22 cellular contexts compared by ENCODE assay signal in genomic region chr11:15127341-15127740, GRCh38. TPM values are rescaled to one million over a fixed set of nuclear protein-coding genes. Genes with fewer than 3 reads are reported as not detected.
A peak's percentile ranks its signal among the peaks of the same experiment; 100 is the strongest.
DNase-seq lines count a peak whose midpoint lies in the region; ATAC-seq and TF ChIP-seq lines count a peak whose summit lies in the region.
"Had no signal": no experiment of that assay in that cellular context is flagged by ENCODE, and none has a peak within 500 bp of the region (broad histone marks: within the 10 kb centered on the region; RNA-seq: fewer than 3 reads in every experiment).

No MANE protein-coding gene starts in this region.

- ATAC-seq in RWPE2 (ENCODE audit: low read depth) (peak; percentile 65; the same call in 2 of the 3 replicates), HG03159 (IDR thresholded peaks at IDR 0.05; ENCODE audit: unreplicated experiment) (no peak), HG03378 (IDR thresholded peaks at IDR 0.05; ENCODE audit: unreplicated experiment) (no peak), left cardiac atrium (no peak)
- ATAC-seq: left colon, mucosa of descending colon, sciatic nerve, T-helper 17 cell had no signal

- intact Hi-C loops in left cardiac atrium (cut with DNase I): no loop called here

- TF ChIP-seq CTCF in RWPE2 (IDR thresholded peaks at IDR 0.05; ENCODE audit: poor library complexity, severe bottlenecking) (no peak), fibroblast of lung (conservative IDR thresholded peaks at IDR 0.05 in 1 of 2, IDR thresholded peaks at IDR 0.05 in 1 of 2; ENCODE audit: low read depth in 1 of 2, low read length in 2 of 2) (no peak), retinal pigment epithelial cell (conservative IDR thresholded peaks at IDR 0.05; ENCODE audit: low read depth, low read length) (no peak)

- no peak overlapping the region for H2AFZ ChIP-seq in fibroblast of lung (ENCODE audit: low read length)

- DNase-seq in ELR (ENCODE audit: low read depth): peak; percentile 93
- DNase-seq in RWPE2 (ENCODE audit: low spot score): no peak
- DNase-seq in fibroblast of lung (ENCODE audit: low read depth in 2 of 2): peak; percentile 62 to 72
- DNase-seq in retinal pigment epithelial cell (ENCODE audit: low read depth): peak; percentile 22
- DNase-seq in NCI-H1694 (lab: John Stamatoyannopoulos, UW): no peak
- DNase-seq in left cardiac atrium: no peak
- DNase-seq: adrenal gland; C1 segment of cervical spinal cord; colonic mucosa; hippocampal formation; left colon; mucosa of descending colon; NCI-H1436; NCI-H345; NK-92 treated with Interleukin-12 subunit alpha and Interleukin-12 subunit beta, amount 100 ng/mL, for 24 hours; SHP77; T-helper 17 cell had no signal

- H3K27ac ChIP-seq in RWPE2 (ENCODE audit: poor library complexity, severe bottlenecking) (peak overlapping the region; percentile 45), fibroblast of lung (ENCODE audit: insufficient read depth, low read length) (no peak overlapping the region)
- H3K27ac ChIP-seq: adrenal gland, colonic mucosa had no signal

- H3K27me3 ChIP-seq in RWPE2 (ENCODE audit: insufficient read depth, poor library complexity, severe bottlenecking) (no peaks in the 10 kb centered on the region), fibroblast of lung (ENCODE audit: control insufficient read depth, insufficient read depth, low read length) (no peaks in the 10 kb centered on the region)
- H3K27me3 ChIP-seq: adrenal gland, colonic mucosa, tibial nerve had no signal

- H3K79me2 ChIP-seq in fibroblast of lung (ENCODE audit: control insufficient read depth, insufficient read depth, low read length): no peaks in the 10 kb centered on the region

- no peaks in the 10 kb centered on the region for H4K20me1 ChIP-seq in fibroblast of lung (ENCODE audit: control insufficient read depth, extremely low read depth, insufficient read depth, low read length)

- no peak overlapping the region for H3K4me2 ChIP-seq in fibroblast of lung (ENCODE audit: extremely low read depth, insufficient read depth, low read length)

- H3K4me3 ChIP-seq in RWPE2 (ENCODE audit: severe bottlenecking) (no peak overlapping the region), fibroblast of lung (replicated peaks in 1 of 4; ENCODE audit: control extremely low read depth in 1 of 4, insufficient read depth in 1 of 4, low read depth in 3 of 4, low read length in 4 of 4) (no peak overlapping the region), retinal pigment epithelial cell (ENCODE audit: low read length) (no peak overlapping the region)
- H3K4me3 ChIP-seq: adrenal gland, colonic mucosa, mucosa of descending colon, tibial nerve had no signal

- H3K9me3 ChIP-seq in RWPE2 (ENCODE audit: severe bottlenecking) (no peaks in the 10 kb centered on the region), fibroblast of lung (ENCODE audit: control insufficient read depth, insufficient read depth, low read depth, low read length) (no peaks in the 10 kb centered on the region)
- H3K9me3 ChIP-seq: adrenal gland, colonic mucosa, mucosa of descending colon, tibial nerve had no signal

- H3K36me3 ChIP-seq in RWPE2 (ENCODE audit: low read depth) (no peaks in the 10 kb centered on the region), fibroblast of lung (ENCODE audit: control insufficient read depth, insufficient read depth, low read length) (no peaks in the 10 kb centered on the region)
- H3K36me3 ChIP-seq: adrenal gland, colonic mucosa, tibial nerve had no signal

- H3K9ac ChIP-seq in fibroblast of lung (ENCODE audit: insufficient read depth, low read length): no peak overlapping the region

- H3K4me1 ChIP-seq in RWPE2 (ENCODE audit: insufficient read depth, poor library complexity, severe bottlenecking) (peaks cover 18% of the 10 kb centered on the region), fibroblast of lung (ENCODE audit: control insufficient read depth, extremely low read depth, insufficient read depth, low read length) (peaks cover 3% of the 10 kb centered on the region)
- H3K4me1 ChIP-seq: adrenal gland, colonic mucosa had no signal

RNA-seq across cellular contexts. Expression of gene INSC, which starts 12.6 kb away (rescaled TPM):
- total RNA-seq in fibroblast of lung (0.77 and 8.3 TPM in 2 replicates), left cardiac atrium (under 1 TPM; 0.41 to 0.92 TPM)
- 0.90 and 2.1 TPM in 2 replicates for polyA plus RNA-seq in fibroblast of lung
- 0.62 and 1.8 TPM in 2 replicates for polyA plus RNA-seq in fibroblast of lung (2012)
- 1.1 TPM in 1 of 2 replicates, not detected in the other for polyA minus RNA-seq in fibroblast of lung (ENCODE audit: low replicate concordance)
- total RNA-seq: endothelial cell of umbilical vein had no signal
- polyA plus RNA-seq: endothelial cell of umbilical vein had no signal

RNA-seq across cellular contexts. Expression of gene CALCB, which starts 53.9 kb away (rescaled TPM):
- total RNA-seq in fibroblast of lung (0.17 and 0.26 TPM in 2 replicates), left cardiac atrium (not detected)
- 0.06 TPM in 1 of 2 replicates, not detected in the other for polyA plus RNA-seq in fibroblast of lung
- not detected in 2 replicates for polyA plus RNA-seq in fibroblast of lung (2012)
- polyA minus RNA-seq in fibroblast of lung (ENCODE audit: low replicate concordance): not detected in 2 replicates
- total RNA-seq: endothelial cell of umbilical vein, sciatic nerve had no signal
- polyA plus RNA-seq: endothelial cell of umbilical vein had no signal

Comparison
In these comparisons a context has a peak if more than half of its experiments do, and no peak if none do; other contexts are left out.
1. DNase-seq: peak in ELR (single experiment), fibroblast of lung (2 of 2) and retinal pigment epithelial cell (single experiment); none in RWPE2 (single experiment), NCI-H1694 (single experiment) and left cardiac atrium (single experiment).